Comparison of ENCODE assay signal across 9 cellular contexts in the genomic region with DNA sequence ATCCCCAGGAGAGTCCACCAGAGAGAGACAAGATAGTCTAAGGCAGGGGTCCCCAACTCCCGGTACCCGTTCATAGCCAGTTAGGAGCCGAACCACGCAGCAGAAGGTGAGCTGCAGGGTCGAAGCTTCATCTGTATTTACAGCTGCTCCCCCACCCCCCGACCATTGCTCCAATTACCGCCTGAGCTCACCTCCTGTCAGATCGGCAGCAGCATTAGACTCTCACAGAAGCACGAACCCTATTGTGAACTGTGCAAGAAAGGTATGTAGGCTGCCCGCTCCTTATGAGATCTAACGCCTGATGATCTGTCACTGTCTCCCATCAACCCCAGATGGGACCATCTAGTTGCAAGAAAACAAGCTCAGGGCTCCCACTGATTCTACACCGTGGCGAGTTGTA. TPM values are rescaled to one million over a fixed set of nuclear protein-coding genes. Genes with fewer than 3 reads are reported as not detected.
A peak's percentile ranks its signal among the peaks of the same experiment; 100 is the strongest.
DNase-seq lines count a peak whose midpoint lies in the region; ATAC-seq, FAIRE-seq and TF ChIP-seq lines count a peak whose summit lies in the region.
"Had no signal": no experiment of that assay in that cellular context is flagged by ENCODE, and none has a peak within 500 bp of the region (broad histone marks: within the 10 kb centered on the region; RNA-seq: fewer than 3 reads in every experiment).

No MANE protein-coding gene starts in this region.

- ATAC-seq in GM18511 (IDR thresholded peaks at IDR 0.05; ENCODE audit: unreplicated experiment) (no peak), GM21447 (IDR thresholded peaks at IDR 0.05; ENCODE audit: unreplicated experiment) (no peak)

- H3K4me1 ChIP-seq in left ventricle myocardium inferior (peaks cover 41% of the 10 kb centered on the region), right atrium auricular region (peaks cover 0 to 20% of the 10 kb centered on the region in 2 donors)

- peak overlapping the region; percentile 67 for H3K4me3 Mint-ChIP-seq in mesothelial cell of epicardium

- H3K27ac ChIP-seq in left ventricle myocardium inferior (replicated peaks) (no peak overlapping the region), right atrium auricular region (no peak overlapping the region), caudate nucleus (ENCODE audit: low read depth, low read length) (peak overlapping the region; percentile 8)

- intact Hi-C loops in left ventricle myocardium inferior (cut with micrococcal nuclease): loop anchor here (10.0 kb wide), 1 partner anchor 94 kb away; a partner anchor contains a TSS

- H3K9me3 Mint-ChIP-seq in mesothelial cell of epicardium: no peaks in the 10 kb centered on the region

- H3K4me3 ChIP-seq in left ventricle myocardium inferior (peak overlapping the region; percentile 44), right atrium auricular region (peak overlapping the region in 1 of 2 donors; percentile 28)

- H3K27me3 Mint-ChIP-seq in mesothelial cell of epicardium (ENCODE audit: low read depth): peaks cover 31% of the 10 kb centered on the region

- TF ChIP-seq CTCF in left ventricle myocardium inferior (IDR thresholded peaks at IDR 0.05; ENCODE audit: borderline replicate concordance): no peak
- no peak for TF ChIP-seq CTCF in right atrium auricular region (IDR thresholded peaks at IDR 0.05)
- TF ChIP-seq CTCF in mesothelial cell of epicardium (IDR thresholded peaks at IDR 0.05; ENCODE audit: unreplicated experiment): no peak

- no peaks in the 10 kb centered on the region for H3K9me3 ChIP-seq in left ventricle myocardium inferior (replicated peaks)
- no peaks in the 10 kb centered on the region for H3K9me3 ChIP-seq in right atrium auricular region

- H3K27ac Mint-ChIP-seq in mesothelial cell of epicardium: no peak overlapping the region

- no peak for DNase-seq in left ventricle myocardium inferior
- DNase-seq in right atrium auricular region (ENCODE audit: low spot score): no peak
- peak in 7 of 61 donors; percentile 3 to 52 (median 33) for DNase-seq in caudate nucleus (lab: John Stamatoyannopoulos, UW)
- no peak for DNase-seq in mesothelial cell of epicardium (ENCODE audit: low spot score in 2 of 2, unreplicated experiment in 2 of 2)
- DNase-seq in GM19239 (ENCODE audit: insufficient read length, low spot score): no peak
- DNase-seq in ureter (ENCODE audit: low spot score): no peak

- H3K4me1 Mint-ChIP-seq in mesothelial cell of epicardium: peaks cover 5% of the 10 kb centered on the region

- H3K36me3 ChIP-seq in left ventricle myocardium inferior (no peaks in the 10 kb centered on the region), right atrium auricular region (no peaks in the 10 kb centered on the region)

- no peak for FAIRE-seq in GM19239 (lab: Jason Lieb, UNC)

- H3K27me3 ChIP-seq in left ventricle myocardium inferior (ENCODE audit: low read depth) (peaks cover 7% of the 10 kb centered on the region), right atrium auricular region (no peaks in the 10 kb centered on the region)

- H3K36me3 Mint-ChIP-seq in mesothelial cell of epicardium: no peaks in the 10 kb centered on the region

RNA-seq across cellular contexts. Expression of a gene that starts 14.6 kb away (rescaled TPM):
- total RNA-seq in left ventricle myocardium inferior: 85.5 TPM
- total RNA-seq in right atrium auricular region: 10 to 100 TPM; 11.3 to 46.5 TPM
- 0.27 to 0.56 TPM in 2 of 3 replicates, not detected in the other for total RNA-seq in mesothelial cell of epicardium
- 6.2 TPM for total RNA-seq in ureter
- total RNA-seq: dermis microvascular lymphatic vessel endothelial cell had no signal

RNA-seq across cellular contexts. Expression of a gene that starts 25.0 kb away (rescaled TPM):
- total RNA-seq in left ventricle myocardium inferior: 37.1 TPM
- total RNA-seq in right atrium auricular region: 10 to 100 TPM; 19.8 to 20.0 TPM
- total RNA-seq in mesothelial cell of epicardium: 143 to 149 TPM (median 143 TPM) in 3 replicates
- 105 TPM for total RNA-seq in ureter

RNA-seq across cellular contexts. Expression of a gene that starts 59.2 kb away (rescaled TPM):
- 6.4 TPM for total RNA-seq in left ventricle myocardium inferior
- total RNA-seq in right atrium auricular region: 1 to 10 TPM; 6.7 to 7.1 TPM
- total RNA-seq in mesothelial cell of epicardium: 17.0 to 17.6 TPM (median 17.4 TPM) in 3 replicates
- total RNA-seq in ureter: 13.3 TPM
